ENCODE assay signal across 17 cellular contexts in the genomic region with DNA sequence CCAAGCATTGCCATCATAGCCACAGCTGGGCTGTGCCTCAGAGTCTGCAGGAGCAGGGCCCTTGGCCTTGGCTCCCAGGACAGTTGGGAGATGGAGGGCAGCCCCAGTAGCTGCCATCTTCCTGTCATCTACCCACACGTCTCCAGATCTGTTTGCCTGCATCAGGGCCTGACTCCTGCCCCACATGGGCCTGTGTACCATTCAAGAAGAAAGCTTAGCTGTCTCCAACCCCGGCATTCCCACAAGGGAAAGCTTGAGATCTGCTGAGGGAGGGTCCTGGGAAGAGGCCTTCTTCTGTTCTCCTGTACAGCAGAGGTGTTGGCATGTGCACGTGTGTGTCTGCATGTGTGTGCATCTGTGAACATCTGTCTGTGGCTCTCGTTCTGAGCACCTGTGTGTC.
DNase-seq lines count a peak whose midpoint lies in the region; ATAC-seq and TF ChIP-seq lines count a peak whose summit lies in the region.
"Had no signal": no experiment of that assay in that cellular context is flagged by ENCODE, and none has a peak within 500 bp of the region (broad histone marks: within the 10 kb centered on the region; RNA-seq: fewer than 3 reads in every experiment).

No MANE protein-coding gene starts in this region.

- peaks cover 3% of the 10 kb centered on the region for H3K27me3 Mint-ChIP-seq in activated CD4-positive, alpha-beta T cell treated with anti-CD3 and anti-CD28 coated beads, Interleukin-2, amount 10 ng/mL, durations not matched to agents 24 days and 14 days
- H3K27me3 Mint-ChIP-seq in brain (peaks cover 62% of the 10 kb centered on the region), progenitor cell of endocrine pancreas (peaks cover 15% of the 10 kb centered on the region)
- peaks cover 0 to 4% of the 10 kb centered on the region in 2 donors for H3K27me3 Mint-ChIP-seq in natural killer cell treated with Interleukin-12 subunit alpha and Interleukin-12 subunit beta and Interleukin-15 and Interleukin-18, amount 100 ng/mL, for 72 hours

- H3K36me3 ChIP-seq in KOPT-K1 (ENCODE audit: insufficient read depth, low read length), result no peaks in the 10 kb centered on the region
- H3K36me3 ChIP-seq: colonic mucosa, left lung, stomach, uterus had no signal

- peaks cover 8% of the 10 kb centered on the region for H3K36me3 Mint-ChIP-seq in activated CD4-positive, alpha-beta T cell treated with anti-CD3 and anti-CD28 coated beads, Interleukin-2, amount 10 ng/mL, durations not matched to agents 24 days and 14 days (ENCODE audit: low read depth)
- no peaks in the 10 kb centered on the region for H3K36me3 Mint-ChIP-seq in brain
- H3K36me3 Mint-ChIP-seq in natural killer cell treated with Interleukin-12 subunit alpha and Interleukin-12 subunit beta and Interleukin-15 and Interleukin-18, amount 100 ng/mL, for 72 hours, result no peaks in the 10 kb centered on the region
- no peaks in the 10 kb centered on the region for H3K36me3 Mint-ChIP-seq in progenitor cell of endocrine pancreas (ENCODE audit: insufficient read depth)

- intact Hi-C loops in activated CD4-positive, alpha-beta T cell treated with anti-CD3 and anti-CD28 coated beads, Interleukin-2, amount 10 ng/mL, durations not matched to agents 24 days and 14 days (cut with micrococcal nuclease), result loop anchor here (2.0 to 10.0 kb wide), 3 partner anchors 46 to 225 kb away; a partner anchor contains a TSS

- no peaks in the 10 kb centered on the region for H3K9me3 ChIP-seq in KOPT-K1 (ENCODE audit: insufficient read depth, low read length, poor library complexity, severe bottlenecking)
- H3K9me3 ChIP-seq: A549, colonic mucosa, left lung, psoas muscle, stomach, uterus had no signal

- H3K4me3 Mint-ChIP-seq in activated CD4-positive, alpha-beta T cell treated with anti-CD3 and anti-CD28 coated beads, Interleukin-2, amount 10 ng/mL, durations not matched to agents 24 days and 14 days, result peak overlapping the region; percentile 80
- peak overlapping the region in 2 of 5 experiments; percentile 15 to 46 for H3K4me3 Mint-ChIP-seq in brain
- H3K4me3 Mint-ChIP-seq in natural killer cell treated with Interleukin-12 subunit alpha and Interleukin-12 subunit beta and Interleukin-15 and Interleukin-18, amount 100 ng/mL, for 72 hours, result peak overlapping the region; percentile 11
- no peak overlapping the region for H3K4me3 Mint-ChIP-seq in progenitor cell of endocrine pancreas (ENCODE audit: low read depth)

- peak overlapping the region; percentile 91 for H3K27ac Mint-ChIP-seq in activated CD4-positive, alpha-beta T cell treated with anti-CD3 and anti-CD28 coated beads, Interleukin-2, amount 10 ng/mL, durations not matched to agents 24 days and 14 days
- H3K27ac Mint-ChIP-seq in brain (peak overlapping the region in 3 of 5 experiments; percentile 5 to 28 (median 15)), progenitor cell of endocrine pancreas (no peak overlapping the region)
- peak overlapping the region; percentile 93 to 98 for H3K27ac Mint-ChIP-seq in natural killer cell treated with Interleukin-12 subunit alpha and Interleukin-12 subunit beta and Interleukin-15 and Interleukin-18, amount 100 ng/mL, for 72 hours

- H3K9me3 Mint-ChIP-seq in activated CD4-positive, alpha-beta T cell treated with anti-CD3 and anti-CD28 coated beads, Interleukin-2, amount 10 ng/mL, durations not matched to agents 24 days and 14 days, result peaks cover 4% of the 10 kb centered on the region
- H3K9me3 Mint-ChIP-seq in brain (no peaks in the 10 kb centered on the region), progenitor cell of endocrine pancreas (ENCODE audit: low read depth) (no peaks in the 10 kb centered on the region)
- H3K9me3 Mint-ChIP-seq in natural killer cell treated with Interleukin-12 subunit alpha and Interleukin-12 subunit beta and Interleukin-15 and Interleukin-18, amount 100 ng/mL, for 72 hours, result peaks cover 3% of the 10 kb centered on the region

- ATAC-seq in natural killer cell treated with Interleukin-12 subunit alpha and Interleukin-12 subunit beta and Interleukin-15 and Interleukin-18, amount 100 ng/mL, for 72 hours, result no peak
- no peak for ATAC-seq in HG03039 (IDR thresholded peaks at IDR 0.05; ENCODE audit: unreplicated experiment)
- ATAC-seq: psoas muscle had no signal

- TF ChIP-seq CTCF in brain (conservative IDR thresholded peaks at IDR 0.05), result no peak
- TF ChIP-seq CTCF in progenitor cell of endocrine pancreas (IDR thresholded peaks at IDR 0.05; ENCODE audit: unreplicated experiment), result no peak

- peaks cover 60% of the 10 kb centered on the region for H3K4me1 Mint-ChIP-seq in activated CD4-positive, alpha-beta T cell treated with anti-CD3 and anti-CD28 coated beads, Interleukin-2, amount 10 ng/mL, durations not matched to agents 24 days and 14 days
- H3K4me1 Mint-ChIP-seq in brain, result peaks cover 58% of the 10 kb centered on the region
- H3K4me1 Mint-ChIP-seq in natural killer cell treated with Interleukin-12 subunit alpha and Interleukin-12 subunit beta and Interleukin-15 and Interleukin-18, amount 100 ng/mL, for 72 hours (ENCODE audit: low read depth in 2 of 2), result peaks cover 53 to 58% of the 10 kb centered on the region in 2 donors
- H3K4me1 Mint-ChIP-seq in progenitor cell of endocrine pancreas (ENCODE audit: low read depth), result peaks cover 26% of the 10 kb centered on the region

- peak; percentile 64 for DNase-seq in activated CD4-positive, alpha-beta T cell treated with anti-CD3 and anti-CD28 coated beads, Interleukin-2, amount 10 ng/mL, durations not matched to agents 24 days and 14 days
- DNase-seq in activated CD4-positive, alpha-beta T cell treated with anti-CD3 and anti-CD28 coated beads for 4 hours, result no peak
- DNase-seq in natural killer cell treated with Interleukin-12 subunit alpha and Interleukin-12 subunit beta and Interleukin-15 and Interleukin-18, amount 100 ng/mL, for 72 hours (ENCODE audit: low spot score), result no peak
- DNase-seq in NOMO-1 treated with DMSO at 0.1 percent for 48 hours (lab: John Stamatoyannopoulos, UW; ENCODE audit: unreplicated experiment) (no peak), progenitor cell of endocrine pancreas (ENCODE audit: low spot score, unreplicated experiment) (no peak)
- DNase-seq: aorta, colonic mucosa, left lung, NCI-H2107, psoas muscle, stomach, uterus had no signal

- H3K27ac ChIP-seq in KOPT-K1 (ENCODE audit: low read depth, low read length, poor library complexity, severe bottlenecking), result peak overlapping the region; percentile 89
- H3K27ac ChIP-seq: A549, epithelial cell of prostate, left lung, psoas muscle, uterus had no signal
